Comparison of ENCODE assay signal across 8 cellular contexts in genomic region chr11:111422494-111423249, GRCh38. TPM values are rescaled to one million over a fixed set of nuclear protein-coding genes. Genes with fewer than 3 reads are reported as not detected.
A peak's percentile ranks its signal among the peaks of the same experiment; 100 is the strongest.
DNase-seq lines count a peak whose midpoint lies in the region; ATAC-seq, FAIRE-seq and TF ChIP-seq lines count a peak whose summit lies in the region.

No MANE protein-coding gene starts in this region.

- H3K27me3 ChIP-seq in CD4-positive, alpha-beta memory T cell (ENCODE audit: insufficient read depth, low read length): no peaks in the 10 kb centered on the region
- H3K27me3 ChIP-seq in prostate gland (replicated peaks; ENCODE audit: insufficient read depth): no peaks in the 10 kb centered on the region

- H3K9me3 Mint-ChIP-seq in CD4-positive, alpha-beta memory T cell: no peaks in the 10 kb centered on the region

- DNase-seq in CD4-positive, alpha-beta memory T cell: peak in 3 of 5 donors; percentile 13 to 14 (median 13)
- no peak for DNase-seq in GM19239 (ENCODE audit: insufficient read length, low spot score)
- DNase-seq in NCI-H524 treated with DMSO at 0.1 percent for 48 hours (lab: John Stamatoyannopoulos, UW): peak; percentile 35
- peak; percentile 48 for DNase-seq in activated T-cell treated with anti-CD3 and anti-CD28 coated beads for 24 hours (ENCODE audit: low read depth)
- peak; percentile 29 for DNase-seq in fibroblast of the conjunctiva (ENCODE audit: low read depth)
- DNase-seq in prostate gland (ENCODE audit: low spot score): peak; percentile 59
- DNase-seq in hepatic stellate cell (ENCODE audit: low spot score): no peak

- intact Hi-C loops in CD4-positive, alpha-beta memory T cell (cut with micrococcal nuclease): loop anchor here (1.0 kb wide), 1 partner anchor 139 kb away; no protein-coding TSS in a partner anchor
- intact Hi-C loops in prostate gland (cut with DNase I): loop anchor here (2.0 to 10.0 kb wide), 2 partner anchors 140 to 708 kb away; partner anchors contain the start of gene ARHGAP20

- CTCF ChIA-PET in CD4-positive, alpha-beta memory T cell (lab: Charles Lee; ENCODE audit: partially characterized antibody): interaction anchor here (1.2 to 14.6 kb wide), 7 partner anchors 9 to 140 kb away, joined by 4 to 233 read pairs (median 5); no protein-coding TSS in a partner anchor

- no peaks in the 10 kb centered on the region for H3K36me3 ChIP-seq in CD4-positive, alpha-beta memory T cell (ENCODE audit: insufficient read depth, low read length)
- no peaks in the 10 kb centered on the region for H3K36me3 ChIP-seq in prostate gland

- FAIRE-seq in GM19239 (lab: Jason Lieb, UNC): peak; percentile 80

- peaks cover 0 to 4% of the 10 kb centered on the region in 2 donors for H3K27me3 Mint-ChIP-seq in CD4-positive, alpha-beta memory T cell

- H3K4me1 ChIP-seq in CD4-positive, alpha-beta memory T cell (ENCODE audit: insufficient read depth, low read length): peaks cover 4% of the 10 kb centered on the region
- peaks cover 6% of the 10 kb centered on the region for H3K4me1 ChIP-seq in prostate gland (replicated peaks)

- TF ChIP-seq CTCF in prostate gland (IDR thresholded peaks at IDR 0.05): peak; percentile 50 to 86 (median 76)

- H3K36me3 Mint-ChIP-seq in CD4-positive, alpha-beta memory T cell: no peaks in the 10 kb centered on the region

- WGBS in prostate gland: 47% methylated on average over 12 of the region's 12 CpGs

- ATAC-seq in HG03175 (IDR thresholded peaks at IDR 0.05; ENCODE audit: unreplicated experiment): peak; percentile 69

- peaks cover 2 to 7% (median 3%) of the 10 kb centered on the region in 4 donors for H3K4me1 Mint-ChIP-seq in CD4-positive, alpha-beta memory T cell

- POLR2A ChIA-PET in CD4-positive, alpha-beta memory T cell (lab: Charles Lee; ENCODE audit: partially characterized antibody): no interaction called here

- no peak overlapping the region for H3K4me3 ChIP-seq in CD4-positive, alpha-beta memory T cell (ENCODE audit: low read length in 2 of 2)
- H3K4me3 ChIP-seq in prostate gland: no peak overlapping the region

- no peak overlapping the region for H3K27ac ChIP-seq in CD4-positive, alpha-beta memory T cell (ENCODE audit: low read depth, low read length)
- H3K27ac ChIP-seq in prostate gland: no peak overlapping the region

- peak overlapping the region in 1 of 8 donors; percentile 58 for H3K4me3 Mint-ChIP-seq in CD4-positive, alpha-beta memory T cell

- no peaks in the 10 kb centered on the region for H3K9me3 ChIP-seq in CD4-positive, alpha-beta memory T cell (ENCODE audit: control insufficient read depth in 1 of 2, low read length in 2 of 2)
- H3K9me3 ChIP-seq in prostate gland: no peaks in the 10 kb centered on the region

- H3K27ac Mint-ChIP-seq in CD4-positive, alpha-beta memory T cell: no peak overlapping the region

- no peak for TF ChIP-seq POLR2A in prostate gland (IDR thresholded peaks at IDR 0.05)

RNA-seq across cellular contexts. Expression of gene POU2AF1, which starts 43.6 kb away (rescaled TPM):
- total RNA-seq in CD4-positive, alpha-beta memory T cell: under 1 TPM; 0.47 to 0.64 TPM
- 1 to 10 TPM in 1 of 2 donors, under 1 TPM in 1; 0.37 to 2.0 TPM for polyA plus RNA-seq in CD4-positive, alpha-beta memory T cell
- total RNA-seq in prostate gland: 1 to 10 TPM in 1 of 2 donors, under 1 TPM in 1; 0.74 to 1.5 TPM

Comparison
In these comparisons a context has a peak if more than half of its experiments do, and no peak if none do; other contexts are left out.
1. DNase-seq: peak in CD4-positive, alpha-beta memory T cell (3 of 5), NCI-H524 treated with DMSO at 0.1 percent for 48 hours (single experiment), activated T-cell treated with anti-CD3 and anti-CD28 coated beads for 24 hours (single experiment), fibroblast of the conjunctiva (single experiment) and prostate gland (single experiment); none in GM19239 (single experiment) and hepatic stellate cell (single experiment).